In the genomic region with DNA sequence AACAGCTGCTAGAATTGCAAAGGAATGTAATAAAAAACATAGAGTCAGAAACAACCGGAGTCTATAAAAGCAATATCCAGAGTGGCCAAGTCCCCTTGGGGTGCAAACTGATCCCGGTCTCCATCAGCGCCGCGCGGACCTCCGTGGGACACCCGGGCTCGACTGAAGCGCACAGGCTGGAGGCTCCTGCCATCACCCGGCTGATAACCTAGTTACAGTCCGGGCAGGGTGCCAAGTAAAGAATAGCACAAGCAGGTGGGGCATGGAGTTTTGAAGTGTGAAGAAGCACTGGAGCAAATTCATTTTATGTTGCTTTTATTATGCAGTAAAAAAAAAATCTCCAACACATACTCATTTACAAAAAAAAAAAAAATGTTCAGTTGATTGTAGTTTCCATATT, we compare ENCODE assay signal across 13 cellular contexts.
DNase-seq lines count a peak whose midpoint lies in the region; ATAC-seq and TF ChIP-seq lines count a peak whose summit lies in the region.
"Had no signal": no experiment of that assay in that cellular context is flagged by ENCODE, and none has a peak within 500 bp of the region (broad histone marks: within the 10 kb centered on the region; RNA-seq: fewer than 3 reads in every experiment).

No MANE protein-coding gene starts in this region.

- intact Hi-C loops in thyroid gland (cut with DNase I) (loop anchor here (10.0 kb wide), 1 partner anchor 856 kb away; no protein-coding TSS in a partner anchor), CD14-positive monocyte (cut with micrococcal nuclease) (loop anchor here in 1 of 2 donors (5.0 kb wide), 1 partner anchor 848 kb away; no protein-coding TSS in a partner anchor)

- no peak for ATAC-seq in foreskin keratinocyte
- no peak for ATAC-seq in stimulated activated naive B cell treated with anti-CD40 and anti-IgM and Interleukin-4, amounts not matched to agents 10 μg/mL and 1 μg/mL and 100 μg/mL, for 72 hours (replicated peaks)

- H3K27ac ChIP-seq in foreskin keratinocyte (no peak overlapping the region), thyroid gland (no peak overlapping the region), suprapubic skin (no peak overlapping the region)

- H3K36me3 Mint-ChIP-seq in CD14-positive monocyte = no peaks in the 10 kb centered on the region
- peaks cover 0 to 8% of the 10 kb centered on the region in 2 donors for H3K36me3 Mint-ChIP-seq in stimulated activated naive B cell treated with anti-CD40 and anti-IgM and Interleukin-4, amounts not matched to agents 10 μg/mL and 1 μg/mL and 100 μg/mL, for 72 hours

- H3K27me3 ChIP-seq in foreskin keratinocyte (peaks cover 30% of the 10 kb centered on the region), thyroid gland (no peaks in the 10 kb centered on the region), suprapubic skin (no peaks in the 10 kb centered on the region)

- H3K9me3 ChIP-seq in thyroid gland = no peaks in the 10 kb centered on the region
- no peaks in the 10 kb centered on the region for H3K9me3 ChIP-seq in suprapubic skin

- H3K9me3 Mint-ChIP-seq in CD14-positive monocyte = no peaks in the 10 kb centered on the region
- H3K9me3 Mint-ChIP-seq in stimulated activated naive B cell treated with anti-CD40 and anti-IgM and Interleukin-4, amounts not matched to agents 10 μg/mL and 1 μg/mL and 100 μg/mL, for 72 hours = no peaks in the 10 kb centered on the region
- H3K9me3 Mint-ChIP-seq: endodermal cell had no signal

- TF ChIP-seq POLR2A in thyroid gland (IDR thresholded peaks at IDR 0.05) = no peak
- TF ChIP-seq POLR2A in suprapubic skin (IDR thresholded peaks at IDR 0.05) = no peak

- DNase-seq in NCI-H1694 treated with DMSO at 0.1 percent for 48 hours (lab: John Stamatoyannopoulos, UW) = peak; percentile 13
- no peak for DNase-seq in NCI-H1694 (lab: John Stamatoyannopoulos, UW)
- peak; percentile 95 for DNase-seq in NCI-H748 (lab: John Stamatoyannopoulos, UW; ENCODE audit: unreplicated experiment)
- DNase-seq in foreskin keratinocyte = peak in 1 of 2 donors; percentile 28
- DNase-seq in thyroid gland = peak; percentile 76 to 79
- DNase-seq in CD14-positive monocyte (ENCODE audit: low spot score) = no peak
- DNase-seq in suprapubic skin (ENCODE audit: low spot score in 2 of 2) = no peak
- DNase-seq in stimulated activated naive B cell treated with anti-CD40 and anti-IgM and Interleukin-4, amounts not matched to agents 10 μg/mL and 1 μg/mL and 100 μg/mL, for 72 hours = no peak
- DNase-seq: 8988T; activated naive CD4-positive, alpha-beta T cell treated with anti-CD3 and anti-CD28 coated beads, Interleukin-2, amount 50 U/mL, for 16 hours; endodermal cell; NCI-H1048; stimulated activated CD8-positive, alpha-beta memory T cell treated with anti-CD3 and anti-CD28 coated beads, Interleukin-4, amount 100 ng/mL, for 48 hours had no signal

- 40 to 44% methylated on average over 12 of the region's 12 CpGs for WGBS in thyroid gland, 2 donors
- 57% methylated on average over 12 of the region's 12 CpGs for WGBS in suprapubic skin

- no peak overlapping the region for H3K4me3 Mint-ChIP-seq in CD14-positive monocyte
- H3K4me3 Mint-ChIP-seq in stimulated activated naive B cell treated with anti-CD40 and anti-IgM and Interleukin-4, amounts not matched to agents 10 μg/mL and 1 μg/mL and 100 μg/mL, for 72 hours = no peak overlapping the region
- H3K4me3 Mint-ChIP-seq: endodermal cell had no signal

- H3K4me1 Mint-ChIP-seq in CD14-positive monocyte = peaks cover 5% of the 10 kb centered on the region
- H3K4me1 Mint-ChIP-seq in stimulated activated naive B cell treated with anti-CD40 and anti-IgM and Interleukin-4, amounts not matched to agents 10 μg/mL and 1 μg/mL and 100 μg/mL, for 72 hours = peaks cover 3 to 6% of the 10 kb centered on the region in 2 donors

- H3K4me3 ChIP-seq in thyroid gland (replicated peaks in 1 of 3) = no peak overlapping the region
- no peak overlapping the region for H3K4me3 ChIP-seq in suprapubic skin

- H3K27me3 Mint-ChIP-seq in CD14-positive monocyte (ENCODE audit: low read depth in 3 of 3) = peaks cover 3 to 6% (median 5%) of the 10 kb centered on the region in 3 donors
- peaks cover 20 to 27% of the 10 kb centered on the region in 2 donors for H3K27me3 Mint-ChIP-seq in stimulated activated naive B cell treated with anti-CD40 and anti-IgM and Interleukin-4, amounts not matched to agents 10 μg/mL and 1 μg/mL and 100 μg/mL, for 72 hours

- H3K4me1 ChIP-seq in foreskin keratinocyte = peaks cover 5% of the 10 kb centered on the region
- no peaks in the 10 kb centered on the region for H3K4me1 ChIP-seq in thyroid gland
- peaks cover 5% of the 10 kb centered on the region for H3K4me1 ChIP-seq in suprapubic skin

- H3K36me3 ChIP-seq in thyroid gland (no peaks in the 10 kb centered on the region), suprapubic skin (no peaks in the 10 kb centered on the region)

- peak overlapping the region in 1 of 7 donors; percentile 66 for H3K27ac Mint-ChIP-seq in CD14-positive monocyte
- no peak overlapping the region for H3K27ac Mint-ChIP-seq in stimulated activated naive B cell treated with anti-CD40 and anti-IgM and Interleukin-4, amounts not matched to agents 10 μg/mL and 1 μg/mL and 100 μg/mL, for 72 hours
- H3K27ac Mint-ChIP-seq: endodermal cell had no signal

- TF ChIP-seq CTCF in foreskin keratinocyte (conservative IDR thresholded peaks at IDR 0.05) (peak; percentile 25), thyroid gland (IDR thresholded peaks at IDR 0.05) (no peak), CD14-positive monocyte (IDR thresholded peaks at IDR 0.05) (no peak), suprapubic skin (IDR thresholded peaks at IDR 0.05) (no peak)

- no peak for TF ChIP-seq EP300 in suprapubic skin (IDR thresholded peaks at IDR 0.05)

Comparison
In these comparisons a context has a peak if more than half of its experiments do, and no peak if none do; other contexts are left out.
1. DNase-seq: peak in NCI-H1694 treated with DMSO at 0.1 percent for 48 hours (single experiment), NCI-H748 (single experiment) and thyroid gland (2 of 2); none in NCI-H1694 (single experiment), CD14-positive monocyte (single experiment), suprapubic skin (0 of 2) and stimulated activated naive B cell treated with anti-CD40 and anti-IgM and Interleukin-4, amounts not matched to agents 10 μg/mL and 1 μg/mL and 100 μg/mL, for 72 hours (single experiment).